Comparison of ENCODE assay signal across 15 cellular contexts in genomic region chr19:51566489-51567100, GRCh38.
"Had no signal": no experiment of that assay in that cellular context is flagged by ENCODE, and none has a peak within 500 bp of the region (broad histone marks: within the 10 kb centered on the region; RNA-seq: fewer than 3 reads in every experiment).

No MANE protein-coding gene starts in this region.

- DNase-seq: activated CD4-positive, alpha-beta memory T cell treated with anti-CD3 and anti-CD28 coated beads for 36 hours; activated CD4-positive, alpha-beta T cell treated with anti-CD3 and anti-CD28 coated beads for 36 hours; activated gamma-delta T cell; activated T-cell treated with anti-CD3 and anti-CD28 coated beads, Interleukin-2, amount 50 U/mL, for 24 hours; heart right ventricle; left colon; lower lobe of right lung; nucleus accumbens; stimulated activated CD4-positive, alpha-beta T cell treated with anti-CD3 and anti-CD28 coated beads, Interleukin-15, amount 100 ng/mL, for 24 hours; stimulated activated CD4-positive, alpha-beta T cell treated with anti-CD3 and anti-CD28 coated beads, Interleukin-4, amount 100 ng/mL, for 24 hours; stimulated activated naive CD4-positive, alpha-beta T cell treated with Interleukin-2 at 50 U/mL for 16 hours; upper lobe of left lung had no signal

- H3K4me3 ChIP-seq: gastroesophageal sphincter, heart right ventricle, lower lobe of right lung, right atrium auricular region, upper lobe of left lung had no signal

- ATAC-seq: activated CD4-positive, alpha-beta T cell treated with anti-CD3 and anti-CD28 coated beads for 36 hours; activated naive CD4-positive, alpha-beta T cell treated with anti-CD3 and anti-CD28 coated beads, Interleukin-2, amount 50 U/mL, for 72 hours; gastroesophageal sphincter; heart right ventricle; left colon; lower lobe of right lung had no signal
